ENCODE assay signal across 11 cellular contexts in genomic region chr21:44051462-44051941, GRCh38. TPM values are rescaled to one million over a fixed set of nuclear protein-coding genes. Genes with fewer than 3 reads are reported as not detected.
DNase-seq lines count a peak whose midpoint lies in the region; ATAC-seq and TF ChIP-seq lines count a peak whose summit lies in the region.
"Had no signal": no experiment of that assay in that cellular context is flagged by ENCODE, and none has a peak within 500 bp of the region (broad histone marks: within the 10 kb centered on the region; RNA-seq: fewer than 3 reads in every experiment).

No MANE protein-coding gene starts in this region.

- H3K9me3 ChIP-seq in heart left ventricle (no peaks in the 10 kb centered on the region), uterus (no peaks in the 10 kb centered on the region)

- WGBS in heart left ventricle, 4 donors = 69 to 86% (median 72%) methylated on average over 9 to 11 of the region's 11 CpGs

- H3K4me1 ChIP-seq in heart left ventricle = peaks cover 0 to 42% (median 26%) of the 10 kb centered on the region in 12 donors
- no peaks in the 10 kb centered on the region for H3K4me1 ChIP-seq in uterus

- peaks cover 0 to 78% (median 33%) of the 10 kb centered on the region in 9 donors for H3K36me3 ChIP-seq in heart left ventricle
- H3K36me3 ChIP-seq in uterus = no peaks in the 10 kb centered on the region

- H3K27ac ChIP-seq in heart left ventricle (peak overlapping the region; percentile 12 to 85 (median 50)), uterus (peak overlapping the region; percentile 48 to 67)

- no peak for DNase-seq in activated CD8-positive, alpha-beta memory T cell treated with anti-CD3 and anti-CD28 coated beads, Interleukin-2, amount 10 ng/mL, durations not matched to agents 7 days and 5 days
- no peak for DNase-seq in activated CD8-positive, alpha-beta memory T cell treated with anti-CD3 and anti-CD28 coated beads, Interleukin-2, amount 50 U/mL, for 4 hours
- DNase-seq in heart left ventricle (peak; percentile 32 to 79 (median 70)), nephron progenitor cell (no peak), uterus (peak; percentile 25 to 39), LoVo (ENCODE audit: low spot score) (no peak), iPS-NIHi7 (ENCODE audit: extremely low spot score) (no peak)
- no peak for DNase-seq in NK-92 treated with Interleukin-12 subunit alpha and Interleukin-12 subunit beta, amount 100 ng/mL, for 24 hours (lab: John Stamatoyannopoulos, UW)
- DNase-seq: NCI-H187; occipital lobe; stimulated activated naive CD4-positive, alpha-beta T cell had no signal

- TF ChIP-seq CTCF in heart left ventricle (IDR thresholded peaks at IDR 0.05) (no peak), nephron progenitor cell (IDR thresholded peaks at IDR 0.05) (no peak), uterus (IDR thresholded peaks at IDR 0.05) (no peak)

- CTCF ChIA-PET in activated CD8-positive, alpha-beta memory T cell treated with anti-CD3 and anti-CD28 coated beads, Interleukin-2, amount 10 ng/mL, durations not matched to agents 7 days and 5 days (lab: Charles Lee) = interaction anchor here (1.1 kb wide), 1 partner anchor 22 kb away, joined by 3 read pairs; no protein-coding TSS in a partner anchor

- H3K9me3 Mint-ChIP-seq in activated CD8-positive, alpha-beta memory T cell treated with anti-CD3 and anti-CD28 coated beads, Interleukin-2, amount 10 ng/mL, durations not matched to agents 7 days and 5 days (ENCODE audit: low read depth) = no peaks in the 10 kb centered on the region
- no peaks in the 10 kb centered on the region for H3K9me3 Mint-ChIP-seq in nephron progenitor cell

- H3K27ac Mint-ChIP-seq in activated CD8-positive, alpha-beta memory T cell treated with anti-CD3 and anti-CD28 coated beads, Interleukin-2, amount 10 ng/mL, durations not matched to agents 7 days and 5 days = no peak overlapping the region
- H3K27ac Mint-ChIP-seq in nephron progenitor cell = peak overlapping the region; percentile 86

- H3K36me3 Mint-ChIP-seq in activated CD8-positive, alpha-beta memory T cell treated with anti-CD3 and anti-CD28 coated beads, Interleukin-2, amount 10 ng/mL, durations not matched to agents 7 days and 5 days = peaks cover 29% of the 10 kb centered on the region
- peaks cover 26% of the 10 kb centered on the region for H3K36me3 Mint-ChIP-seq in nephron progenitor cell (ENCODE audit: low read depth)

- ATAC-seq in activated CD8-positive, alpha-beta memory T cell treated with anti-CD3 and anti-CD28 coated beads, Interleukin-2, amount 10 ng/mL, durations not matched to agents 7 days and 5 days = peak; percentile 17
- ATAC-seq in heart left ventricle = peak; percentile 20 to 86 (median 74)

- no peak overlapping the region for H3K4me3 Mint-ChIP-seq in activated CD8-positive, alpha-beta memory T cell treated with anti-CD3 and anti-CD28 coated beads, Interleukin-2, amount 10 ng/mL, durations not matched to agents 7 days and 5 days
- no peak overlapping the region for H3K4me3 Mint-ChIP-seq in nephron progenitor cell

- TF ChIP-seq POLR2A in heart left ventricle (IDR thresholded peaks at IDR 0.05) = no peak
- no peak for TF ChIP-seq POLR2A in uterus (IDR thresholded peaks at IDR 0.05)

- H3K27me3 ChIP-seq in heart left ventricle = no peaks in the 10 kb centered on the region
- H3K27me3 ChIP-seq in uterus = no peaks in the 10 kb centered on the region

- H3K4me1 Mint-ChIP-seq in activated CD8-positive, alpha-beta memory T cell treated with anti-CD3 and anti-CD28 coated beads, Interleukin-2, amount 10 ng/mL, durations not matched to agents 7 days and 5 days = peaks cover 9% of the 10 kb centered on the region
- peaks cover 30% of the 10 kb centered on the region for H3K4me1 Mint-ChIP-seq in nephron progenitor cell

- H3K4me3 ChIP-seq in heart left ventricle (peak overlapping the region in 1 of 12 donors; percentile 5), uterus (no peak overlapping the region)

- H3K27me3 Mint-ChIP-seq in activated CD8-positive, alpha-beta memory T cell treated with anti-CD3 and anti-CD28 coated beads, Interleukin-2, amount 10 ng/mL, durations not matched to agents 7 days and 5 days = no peaks in the 10 kb centered on the region
- no peaks in the 10 kb centered on the region for H3K27me3 Mint-ChIP-seq in nephron progenitor cell (ENCODE audit: low read depth, poor library complexity)

- intact Hi-C loops in heart left ventricle (cut with DNase I) (loop anchor here in 2 of 10 donors (2.0 to 10.0 kb wide), 3 partner anchors 23 to 253 kb away; partner anchors contain the start of gene PFKL (in 1 of the 2)), uterus (cut with DNase I; ENCODE audit: low total_unique reads) (no loop called here)

RNA-seq across cellular contexts. Expression of gene TRAPPC10, which starts 39.4 kb away (rescaled TPM):
- total RNA-seq in activated CD8-positive, alpha-beta memory T cell treated with anti-CD3 and anti-CD28 coated beads, Interleukin-2, amount 10 ng/mL, durations not matched to agents 7 days and 5 days = 10 to 100 TPM; 71.5 to 71.7 TPM
- total RNA-seq in heart left ventricle (10 to 100 TPM; 14.6 to 32.0 (median 22.5) TPM), uterus (10 to 100 TPM in 3 of 4 donors, 1 to 10 TPM in 1; 3.8 to 45.2 (median 22.9) TPM)
- 10 to 100 TPM in 1 of 2 donors, 1 to 10 TPM in 1; 5.6 to 12.0 TPM for polyA plus RNA-seq in heart left ventricle

RNA-seq across cellular contexts. Expression of gene PWP2, which starts 55.7 kb away (rescaled TPM):
- 1 to 10 TPM; 9.3 to 9.6 TPM for total RNA-seq in activated CD8-positive, alpha-beta memory T cell treated with anti-CD3 and anti-CD28 coated beads, Interleukin-2, amount 10 ng/mL, durations not matched to agents 7 days and 5 days
- total RNA-seq in heart left ventricle = 10 to 100 TPM in 1 of 9 donors, 1 to 10 TPM in 6, under 1 TPM in 1, not detected in 1; 0.70 to 10.2 (median 5.0) TPM
- polyA plus RNA-seq in heart left ventricle = 1 to 10 TPM; 1.1 to 6.0 TPM
- total RNA-seq in uterus = 1 to 10 TPM in 3 of 4 donors, not detected in 1; 5.2 to 9.1 (median 6.5) TPM

Comparison
In these comparisons a context has a peak if more than half of its experiments do, and no peak if none do; other contexts are left out.
1. DNase-seq: peak in heart left ventricle (5 of 5) and uterus (2 of 2); none in activated CD8-positive, alpha-beta memory T cell treated with anti-CD3 and anti-CD28 coated beads, Interleukin-2, amount 10 ng/mL, durations not matched to agents 7 days and 5 days (single experiment), activated CD8-positive, alpha-beta memory T cell treated with anti-CD3 and anti-CD28 coated beads, Interleukin-2, amount 50 U/mL, for 4 hours (single experiment), nephron progenitor cell (single experiment), LoVo (single experiment), NK-92 treated with Interleukin-12 subunit alpha and Interleukin-12 subunit beta, amount 100 ng/mL, for 24 hours (single experiment) and iPS-NIHi7 (single experiment).